ENCODE assay signal across 23 cellular contexts in genomic region chr6:44722736-44723135, GRCh38.
DNase-seq lines count a peak whose midpoint lies in the region; ATAC-seq and TF ChIP-seq lines count a peak whose summit lies in the region.
"Had no signal": no experiment of that assay in that cellular context is flagged by ENCODE, and none has a peak within 500 bp of the region (broad histone marks: within the 10 kb centered on the region; RNA-seq: fewer than 3 reads in every experiment).

No MANE protein-coding gene starts in this region.

- H3K36me3 Mint-ChIP-seq in activated T-cell treated with anti-CD3 and anti-CD28 coated beads, Interleukin-2, amount 50 U/mL, for 72 hours (ENCODE audit: insufficient read depth in 2 of 2) = no peaks in the 10 kb centered on the region
- no peaks in the 10 kb centered on the region for H3K36me3 Mint-ChIP-seq in activated T-cell treated with anti-CD3 and anti-CD28 coated beads, Interleukin-2, amount 50 U/mL, for 24 hours (ENCODE audit: low read depth)
- H3K36me3 Mint-ChIP-seq in activated naive CD4-positive, alpha-beta T cell treated with anti-CD3 and anti-CD28 coated beads, Interleukin-2, amount 10 ng/mL, durations not matched to agents 7 days and 5 days = no peaks in the 10 kb centered on the region
- H3K36me3 Mint-ChIP-seq: CD14-positive monocyte had no signal

- peak overlapping the region; percentile 2; the same call in 1 of the 2 replicates for H3K9ac ChIP-seq in OCI-LY3 (ENCODE audit: low read length)
- H3K9ac ChIP-seq: BLaER1 treated with 17β-estradiol and CSF1 and Interleukin-3, amounts not matched to agents 10 nM and 100 nM had no signal

- CTCF ChIA-PET in activated naive CD4-positive, alpha-beta T cell treated with anti-CD3 and anti-CD28 coated beads, Interleukin-2, amount 10 ng/mL, durations not matched to agents 7 days and 5 days (lab: Charles Lee) = interaction anchor here (0.6 kb wide), 1 partner anchor 208 kb away, joined by 3 read pairs; no protein-coding TSS in a partner anchor

- H3K27ac Mint-ChIP-seq in activated T-cell treated with anti-CD3 and anti-CD28 coated beads, Interleukin-2, amount 50 U/mL, for 72 hours = peak overlapping the region; percentile 18
- no peak overlapping the region for H3K27ac Mint-ChIP-seq in activated T-cell treated with anti-CD3 and anti-CD28 coated beads, Interleukin-2, amount 50 U/mL, for 24 hours
- H3K27ac Mint-ChIP-seq in activated naive CD4-positive, alpha-beta T cell treated with anti-CD3 and anti-CD28 coated beads, Interleukin-2, amount 10 ng/mL, durations not matched to agents 7 days and 5 days = no peak overlapping the region
- H3K27ac Mint-ChIP-seq: CD14-positive monocyte; CD4-positive, alpha-beta T cell; HFFc6 had no signal

- no peak for TF ChIP-seq CTCF in OCI-LY3 (IDR thresholded peaks at IDR 0.05; ENCODE audit: low read depth, low read length)
- TF ChIP-seq CTCF in coronary artery (IDR thresholded peaks at IDR 0.05) = no peak

- no peak overlapping the region for H3K27ac ChIP-seq in OCI-LY3 (ENCODE audit: low read length)
- H3K27ac ChIP-seq in coronary artery = no peak overlapping the region
- H3K27ac ChIP-seq: A549; BLaER1 treated with 17β-estradiol and CSF1 and Interleukin-3, amounts not matched to agents 10 nM and 100 nM had no signal

- no peaks in the 10 kb centered on the region for H3K27me3 ChIP-seq in OCI-LY3 (ENCODE audit: low read depth, low read length)
- H3K27me3 ChIP-seq: BE2C; BLaER1 treated with 17β-estradiol and CSF1 and Interleukin-3, amounts not matched to agents 10 nM and 100 nM had no signal

- H3K9me3 Mint-ChIP-seq in activated T-cell treated with anti-CD3 and anti-CD28 coated beads, Interleukin-2, amount 50 U/mL, for 72 hours = no peaks in the 10 kb centered on the region
- no peaks in the 10 kb centered on the region for H3K9me3 Mint-ChIP-seq in activated T-cell treated with anti-CD3 and anti-CD28 coated beads, Interleukin-2, amount 50 U/mL, for 24 hours
- no peaks in the 10 kb centered on the region for H3K9me3 Mint-ChIP-seq in activated naive CD4-positive, alpha-beta T cell treated with anti-CD3 and anti-CD28 coated beads, Interleukin-2, amount 10 ng/mL, durations not matched to agents 7 days and 5 days
- H3K9me3 Mint-ChIP-seq: CD4-positive, alpha-beta T cell; CD8-positive, alpha-beta memory T cell; HFFc6 had no signal

- H3K36me3 ChIP-seq in OCI-LY3 (replicated peaks; ENCODE audit: low read depth, low read length) = no peaks in the 10 kb centered on the region
- H3K36me3 ChIP-seq: BE2C; BLaER1 treated with 17β-estradiol and CSF1 and Interleukin-3, amounts not matched to agents 10 nM and 100 nM; HAP-1 had no signal

- no peak for ATAC-seq in activated T-cell treated with anti-CD3 and anti-CD28 coated beads, Interleukin-2, amount 50 U/mL, for 72 hours (replicated peaks in 1 of 2)
- ATAC-seq in GM19395 (IDR thresholded peaks at IDR 0.05; ENCODE audit: unreplicated experiment) = no peak
- ATAC-seq: A549 had no signal

- no peaks in the 10 kb centered on the region for H3K4me1 Mint-ChIP-seq in activated T-cell treated with anti-CD3 and anti-CD28 coated beads, Interleukin-2, amount 50 U/mL, for 72 hours (ENCODE audit: low read depth)
- H3K4me1 Mint-ChIP-seq in activated T-cell treated with anti-CD3 and anti-CD28 coated beads, Interleukin-2, amount 50 U/mL, for 24 hours (ENCODE audit: low read depth) = no peaks in the 10 kb centered on the region
- H3K4me1 Mint-ChIP-seq in activated naive CD4-positive, alpha-beta T cell treated with anti-CD3 and anti-CD28 coated beads, Interleukin-2, amount 10 ng/mL, durations not matched to agents 7 days and 5 days = no peaks in the 10 kb centered on the region
- H3K4me1 Mint-ChIP-seq: CD8-positive, alpha-beta memory T cell had no signal

- no peaks in the 10 kb centered on the region for H4K20me1 ChIP-seq in OCI-LY3 (ENCODE audit: insufficient read depth, low read length)
- H4K20me1 ChIP-seq: BLaER1 treated with 17β-estradiol and CSF1 and Interleukin-3, amounts not matched to agents 10 nM and 100 nM had no signal

- peak overlapping the region; percentile 57; the same call in 1 of the 2 replicates for H2AFZ ChIP-seq in OCI-LY3 (ENCODE audit: low read depth, low read length)

- H3K4me3 ChIP-seq in OCI-LY3 (ENCODE audit: low read length) (no peak overlapping the region), coronary artery (no peak overlapping the region)
- H3K4me3 ChIP-seq: A549; BLaER1 treated with 17β-estradiol and CSF1 and Interleukin-3, amounts not matched to agents 10 nM and 100 nM; HAP-1 had no signal

- H3K27me3 Mint-ChIP-seq in activated T-cell treated with anti-CD3 and anti-CD28 coated beads, Interleukin-2, amount 50 U/mL, for 72 hours (ENCODE audit: low read depth) = no peaks in the 10 kb centered on the region
- H3K27me3 Mint-ChIP-seq in activated T-cell treated with anti-CD3 and anti-CD28 coated beads, Interleukin-2, amount 50 U/mL, for 24 hours = no peaks in the 10 kb centered on the region
- H3K27me3 Mint-ChIP-seq in activated naive CD4-positive, alpha-beta T cell treated with anti-CD3 and anti-CD28 coated beads, Interleukin-2, amount 10 ng/mL, durations not matched to agents 7 days and 5 days = peaks cover 23% of the 10 kb centered on the region
- H3K27me3 Mint-ChIP-seq: CD4-positive, alpha-beta T cell had no signal

- peaks cover 39% of the 10 kb centered on the region for H3K4me1 ChIP-seq in OCI-LY3 (ENCODE audit: low read length)
- H3K4me1 ChIP-seq: A549; BE2C; BLaER1 treated with 17β-estradiol and CSF1 and Interleukin-3, amounts not matched to agents 10 nM and 100 nM; HAP-1 had no signal

- DNase-seq in activated T-cell treated with anti-CD3 and anti-CD28 coated beads, Interleukin-2, amount 50 U/mL, for 72 hours = no peak
- no peak for DNase-seq in activated T-cell treated with anti-CD3 and anti-CD28 coated beads, Interleukin-2, amount 50 U/mL, for 24 hours
- DNase-seq in coronary artery (ENCODE audit: low spot score) (peak; percentile 4), head of caudate nucleus (no peak)
- no peak for DNase-seq in activated naive CD4-positive, alpha-beta T cell treated with anti-CD3 and anti-CD28 coated beads, Interleukin-2, amount 10 ng/mL, durations not matched to agents 7 days and 5 days
- DNase-seq: 8988T; ACHN; AML-193; BE2C; CD4-positive, alpha-beta T cell; CD8-positive, alpha-beta memory T cell; DMS 273 treated with DMSO at 0.1 percent for 48 hours; DMS79; EL; GDM1; GOT3; HFFc6 had no signal

- no peaks in the 10 kb centered on the region for H3K79me2 ChIP-seq in OCI-LY3 (ENCODE audit: low read length)

- H3K9me3 ChIP-seq in OCI-LY3 (ENCODE audit: insufficient read depth, low read length) = no peaks in the 10 kb centered on the region
- H3K9me3 ChIP-seq: A549; BE2C; BLaER1 treated with 17β-estradiol and CSF1 and Interleukin-3, amounts not matched to agents 10 nM and 100 nM; HAP-1 had no signal

- peak overlapping the region; percentile 42 for H3K4me2 ChIP-seq in OCI-LY3 (ENCODE audit: low read length)
- H3K4me2 ChIP-seq: A549; BLaER1 treated with 17β-estradiol and CSF1 and Interleukin-3, amounts not matched to agents 10 nM and 100 nM had no signal

- intact Hi-C loops in head of caudate nucleus (cut with DNase I) = no loop called here

- H3K4me3 Mint-ChIP-seq in activated T-cell treated with anti-CD3 and anti-CD28 coated beads, Interleukin-2, amount 50 U/mL, for 72 hours = no peak overlapping the region
- no peak overlapping the region for H3K4me3 Mint-ChIP-seq in activated T-cell treated with anti-CD3 and anti-CD28 coated beads, Interleukin-2, amount 50 U/mL, for 24 hours
- no peak overlapping the region for H3K4me3 Mint-ChIP-seq in activated naive CD4-positive, alpha-beta T cell treated with anti-CD3 and anti-CD28 coated beads, Interleukin-2, amount 10 ng/mL, durations not matched to agents 7 days and 5 days
- H3K4me3 Mint-ChIP-seq: CD14-positive monocyte; CD4-positive, alpha-beta T cell; CD8-positive, alpha-beta memory T cell; HFFc6 had no signal
